In the genomic region with DNA sequence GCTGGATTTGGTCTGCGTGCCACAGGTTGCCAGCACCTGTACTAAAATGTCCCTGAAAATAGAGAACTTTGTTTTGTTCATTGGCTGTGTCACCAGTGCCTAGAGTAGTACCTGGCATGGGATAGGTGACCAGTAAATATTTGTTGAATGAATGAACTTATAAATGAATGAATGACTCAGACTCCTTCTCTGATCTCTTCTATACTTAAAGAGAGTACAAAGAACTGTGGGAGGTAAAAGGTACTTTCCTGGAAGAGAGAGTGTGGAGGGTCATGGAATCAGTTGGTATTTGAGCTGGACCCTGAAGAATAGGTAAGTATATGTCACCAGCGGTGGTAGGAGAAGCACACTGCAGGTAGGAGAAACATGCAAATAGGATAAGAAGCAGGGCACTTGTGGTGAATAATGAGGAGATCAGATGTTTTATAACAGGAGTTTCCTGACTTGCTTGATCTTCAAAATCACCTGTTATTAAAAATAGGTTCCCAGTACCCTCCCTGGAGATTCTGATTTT, we compare ENCODE assay signal across 14 cellular contexts.
DNase-seq lines count a peak whose midpoint lies in the region; ATAC-seq and TF ChIP-seq lines count a peak whose summit lies in the region.
"Had no signal": no experiment of that assay in that cellular context is flagged by ENCODE, and none has a peak within 500 bp of the region (broad histone marks: within the 10 kb centered on the region; RNA-seq: fewer than 3 reads in every experiment).

No MANE protein-coding gene starts in this region.

- peaks cover 8% of the 10 kb centered on the region for H3K9me3 Mint-ChIP-seq in activated CD4-positive, alpha-beta T cell treated with anti-CD3 and anti-CD28 coated beads, Interleukin-2, amount 10 ng/mL, durations not matched to agents 24 days and 14 days
- no peaks in the 10 kb centered on the region for H3K9me3 Mint-ChIP-seq in activated T-helper 17 cell treated with anti-CD3 and anti-CD28 coated beads, Interleukin-2, amount 50 U/mL, for 72 hours
- H3K9me3 Mint-ChIP-seq in type B pancreatic cell, result no peaks in the 10 kb centered on the region
- no peaks in the 10 kb centered on the region for H3K9me3 Mint-ChIP-seq in T-helper 2 cell treated with Interferon-gamma antibody and Interleukin-4, amounts not matched to agents 5 μg/mL and 100 μg/mL, for 36 hours

- DNase-seq in activated CD4-positive, alpha-beta T cell treated with anti-CD3 and anti-CD28 coated beads, Interleukin-2, amount 10 ng/mL, durations not matched to agents 24 days and 14 days, result peak; percentile 41
- no peak for DNase-seq in activated CD4-positive, alpha-beta T cell treated with anti-CD3 and anti-CD28 coated beads for 1 hour
- DNase-seq in left lobe of liver (ENCODE audit: low spot score), result no peak
- no peak for DNase-seq in type B pancreatic cell (ENCODE audit: extremely low spot score, unreplicated experiment)
- DNase-seq in SW480 (ENCODE audit: low spot score), result no peak
- no peak for DNase-seq in T-helper 2 cell treated with Interferon-gamma antibody and Interleukin-4, amounts not matched to agents 5 μg/mL and 100 μg/mL, for 36 hours (ENCODE audit: low spot score)
- no peak for DNase-seq in NCI-H748 (lab: John Stamatoyannopoulos, UW; ENCODE audit: unreplicated experiment)
- DNase-seq: C1 segment of cervical spinal cord, KBM-7, NCI-H1092 treated with DMSO at 0.1 percent for 48 hours, NCI-H187 treated with DMSO at 0.1 percent for 48 hours, NCI-H446, SHP77 had no signal

- H3K4me1 Mint-ChIP-seq in activated CD4-positive, alpha-beta T cell treated with anti-CD3 and anti-CD28 coated beads, Interleukin-2, amount 10 ng/mL, durations not matched to agents 24 days and 14 days, result peaks cover 42% of the 10 kb centered on the region
- H3K4me1 Mint-ChIP-seq in activated T-helper 17 cell treated with anti-CD3 and anti-CD28 coated beads, Interleukin-2, amount 50 U/mL, for 72 hours, result peaks cover 38% of the 10 kb centered on the region
- H3K4me1 Mint-ChIP-seq in type B pancreatic cell (ENCODE audit: unreplicated experiment), result peaks cover 32% of the 10 kb centered on the region
- peaks cover 26% of the 10 kb centered on the region for H3K4me1 Mint-ChIP-seq in T-helper 2 cell treated with Interferon-gamma antibody and Interleukin-4, amounts not matched to agents 5 μg/mL and 100 μg/mL, for 36 hours (ENCODE audit: low read depth)

- no peak overlapping the region for H3K4me3 Mint-ChIP-seq in activated CD4-positive, alpha-beta T cell treated with anti-CD3 and anti-CD28 coated beads, Interleukin-2, amount 10 ng/mL, durations not matched to agents 24 days and 14 days
- H3K4me3 Mint-ChIP-seq in activated T-helper 17 cell treated with anti-CD3 and anti-CD28 coated beads, Interleukin-2, amount 50 U/mL, for 72 hours, result peak overlapping the region; percentile 9
- no peak overlapping the region for H3K4me3 Mint-ChIP-seq in type B pancreatic cell
- no peak overlapping the region for H3K4me3 Mint-ChIP-seq in T-helper 2 cell treated with Interferon-gamma antibody and Interleukin-4, amounts not matched to agents 5 μg/mL and 100 μg/mL, for 36 hours

- peak; percentile 15 for ATAC-seq in activated T-helper 17 cell treated with anti-CD3 and anti-CD28 coated beads, Interleukin-2, amount 50 U/mL, for 72 hours (replicated peaks)
- peak; percentile 38 for ATAC-seq in left lobe of liver

- peak overlapping the region; percentile 31 for H3K27ac Mint-ChIP-seq in activated CD4-positive, alpha-beta T cell treated with anti-CD3 and anti-CD28 coated beads, Interleukin-2, amount 10 ng/mL, durations not matched to agents 24 days and 14 days
- H3K27ac Mint-ChIP-seq in activated T-helper 17 cell treated with anti-CD3 and anti-CD28 coated beads, Interleukin-2, amount 50 U/mL, for 72 hours, result no peak overlapping the region
- H3K27ac Mint-ChIP-seq in type B pancreatic cell, result no peak overlapping the region
- no peak overlapping the region for H3K27ac Mint-ChIP-seq in T-helper 2 cell treated with Interferon-gamma antibody and Interleukin-4, amounts not matched to agents 5 μg/mL and 100 μg/mL, for 36 hours

- H3K27me3 Mint-ChIP-seq in activated CD4-positive, alpha-beta T cell treated with anti-CD3 and anti-CD28 coated beads, Interleukin-2, amount 10 ng/mL, durations not matched to agents 24 days and 14 days, result peaks cover 8% of the 10 kb centered on the region
- H3K27me3 Mint-ChIP-seq in activated T-helper 17 cell treated with anti-CD3 and anti-CD28 coated beads, Interleukin-2, amount 50 U/mL, for 72 hours, result no peaks in the 10 kb centered on the region
- no peaks in the 10 kb centered on the region for H3K27me3 Mint-ChIP-seq in type B pancreatic cell
- H3K27me3 Mint-ChIP-seq in T-helper 2 cell treated with Interferon-gamma antibody and Interleukin-4, amounts not matched to agents 5 μg/mL and 100 μg/mL, for 36 hours (ENCODE audit: low read depth), result peaks cover 21% of the 10 kb centered on the region

- peaks cover 26% of the 10 kb centered on the region for H3K36me3 Mint-ChIP-seq in activated CD4-positive, alpha-beta T cell treated with anti-CD3 and anti-CD28 coated beads, Interleukin-2, amount 10 ng/mL, durations not matched to agents 24 days and 14 days (ENCODE audit: low read depth)
- H3K36me3 Mint-ChIP-seq in activated T-helper 17 cell treated with anti-CD3 and anti-CD28 coated beads, Interleukin-2, amount 50 U/mL, for 72 hours (ENCODE audit: low read depth), result peaks cover 26% of the 10 kb centered on the region
- peaks cover 8% of the 10 kb centered on the region for H3K36me3 Mint-ChIP-seq in type B pancreatic cell
- peaks cover 24% of the 10 kb centered on the region for H3K36me3 Mint-ChIP-seq in T-helper 2 cell treated with Interferon-gamma antibody and Interleukin-4, amounts not matched to agents 5 μg/mL and 100 μg/mL, for 36 hours (ENCODE audit: low read depth)

- intact Hi-C loops in activated CD4-positive, alpha-beta T cell treated with anti-CD3 and anti-CD28 coated beads, Interleukin-2, amount 10 ng/mL, durations not matched to agents 24 days and 14 days (cut with micrococcal nuclease), result loop anchor here (10.0 kb wide), 1 partner anchor 841 kb away; no protein-coding TSS in a partner anchor

- TF ChIP-seq CTCF in type B pancreatic cell (conservative IDR thresholded peaks at IDR 0.05), result peak; percentile 14
